Comparison of ENCODE assay signal across 2 cellular contexts in the genomic region with DNA sequence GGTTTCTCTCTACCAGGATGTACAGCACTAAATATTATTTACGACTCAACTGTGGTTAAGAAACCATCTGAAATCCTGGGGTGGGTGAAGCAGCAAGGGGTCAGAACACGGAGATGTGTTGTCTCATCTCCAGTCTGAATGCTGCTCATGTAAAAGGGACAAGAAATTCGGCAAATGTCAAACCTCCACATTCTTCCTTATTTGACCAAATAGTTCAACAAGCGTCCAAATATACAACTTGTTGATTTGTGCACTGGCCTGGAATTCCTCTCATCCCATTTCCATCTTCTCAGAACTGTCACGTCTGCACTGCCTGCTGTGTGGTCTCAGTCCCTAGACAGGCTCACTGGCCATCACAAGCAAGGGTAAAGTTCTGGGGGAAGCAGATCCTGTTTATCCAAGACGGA.
TF ChIP-seq lines count a peak whose summit lies in the region.

No MANE protein-coding gene starts in this region.

TF ChIP-seq in A549, 52 proteins besides CTCF, POLR2A, EP300 and RAD21:
- no peak for TF ChIP-seq ESRRA (IDR thresholded peaks at IDR 0.05; ENCODE audit: borderline replicate concordance, low read length)
- TF ChIP-seq HEYL (CRISPR knock-in tag; IDR thresholded peaks at IDR 0.05), result no peak
- TF ChIP-seq JUNB (IDR thresholded peaks at IDR 0.05), result no peak
- TF ChIP-seq KDM5A (IDR thresholded peaks at IDR 0.05), result no peak
- TF ChIP-seq SMC3 (IDR thresholded peaks at IDR 0.05), result no peak
- TF ChIP-seq ZSCAN20 (CRISPR knock-in tag; IDR thresholded peaks at IDR 0.05), result no peak
- no peak for TF ChIP-seq FOXS1 (CRISPR knock-in tag; IDR thresholded peaks at IDR 0.05)
- TF ChIP-seq, protein P1, sequence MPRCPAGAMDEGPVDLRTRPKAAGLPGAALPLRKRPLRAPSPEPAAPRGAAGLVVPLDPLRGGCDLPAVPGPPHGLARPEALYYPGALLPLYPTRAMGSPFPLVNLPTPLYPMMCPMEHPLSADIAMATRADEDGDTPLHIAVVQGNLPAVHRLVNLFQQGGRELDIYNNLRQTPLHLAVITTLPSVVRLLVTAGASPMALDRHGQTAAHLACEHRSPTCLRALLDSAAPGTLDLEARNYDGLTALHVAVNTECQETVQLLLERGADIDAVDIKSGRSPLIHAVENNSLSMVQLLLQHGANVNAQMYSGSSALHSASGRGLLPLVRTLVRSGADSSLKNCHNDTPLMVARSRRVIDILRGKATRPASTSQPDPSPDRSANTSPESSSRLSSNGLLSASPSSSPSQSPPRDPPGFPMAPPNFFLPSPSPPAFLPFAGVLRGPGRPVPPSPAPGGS (IDR thresholded peaks at IDR 0.05), result no peak
- TF ChIP-seq GATA3 (IDR thresholded peaks at IDR 0.05; ENCODE audit: borderline replicate concordance), result no peak

TF ChIP-seq in IMR-90, 13 proteins besides CTCF, POLR2A, EP300 and RAD21:
- TF ChIP-seq BHLHE40 (IDR thresholded peaks at IDR 0.05; ENCODE audit: low read depth, low read length) (no peak), RCOR1 (IDR thresholded peaks at IDR 0.05; ENCODE audit: insufficient replicate concordance, low read length) (no peak), SMC3 (IDR thresholded peaks at IDR 0.05; ENCODE audit: low read depth, low read length) (no peak), RFX5 (IDR thresholded peaks at IDR 0.05; ENCODE audit: low read depth, low read length) (no peak), FOS (IDR thresholded peaks at IDR 0.05; ENCODE audit: low read depth, low read length) (no peak)
TF ChIP-seq in IMR-90: peak in this region for 0.
